In genomic region chr6:97282726-97283617, GRCh38 we compare ENCODE assay signal across 8 cellular contexts. TPM values are rescaled to one million over a fixed set of nuclear protein-coding genes. Genes with fewer than 3 reads are reported as not detected.
DNase-seq lines count a peak whose midpoint lies in the region; ATAC-seq and TF ChIP-seq lines count a peak whose summit lies in the region.

Gene MMS22L, minus strand, starts transcription at chr6:97283216. Its CDS starts 739 bp downstream, at chr6:97282477.

- H3K4me3 ChIP-seq in heart right ventricle (peak within 1 kb of the TSS; percentile 73 to 99 (median 92)), upper lobe of right lung (peak within 1 kb of the TSS; percentile 96)

- H3K9me3 ChIP-seq in heart right ventricle (no peaks in the 10 kb centered on the region), upper lobe of right lung (no peaks in the 10 kb centered on the region)

- H3K36me3 ChIP-seq in heart right ventricle (peaks cover 0 to 19% (median 0%) of the 10 kb centered on the region in 9 donors), upper lobe of right lung (no peaks in the 10 kb centered on the region)

- H3K27me3 Mint-ChIP-seq in activated naive CD8-positive, alpha-beta T cell treated with anti-CD3 and anti-CD28 coated beads, Interleukin-2, amount 50 U/mL, for 24 hours = no peaks in the 10 kb centered on the region

- H3K27ac Mint-ChIP-seq in activated naive CD8-positive, alpha-beta T cell treated with anti-CD3 and anti-CD28 coated beads, Interleukin-2, amount 50 U/mL, for 24 hours = peak within 1 kb of the TSS; percentile 85

- ATAC-seq in HG02852 (IDR thresholded peaks at IDR 0.05; ENCODE audit: unreplicated experiment) = peak; percentile 97
- peak; percentile 96 for ATAC-seq in activated naive CD8-positive, alpha-beta T cell treated with anti-CD3 and anti-CD28 coated beads, Interleukin-2, amount 50 U/mL, for 24 hours
- ATAC-seq in heart right ventricle = peak; percentile 99 to 100 (median 100)
- peak; percentile 99 for ATAC-seq in upper lobe of right lung

- TF ChIP-seq CTCF in GM13976 (IDR thresholded peaks at IDR 0.05; ENCODE audit: borderline replicate concordance, control extremely low read depth, extremely low read depth, insufficient read depth, missing control alignments) = no peak
- no peak for TF ChIP-seq CTCF in heart right ventricle (IDR thresholded peaks at IDR 0.05)
- no peak for TF ChIP-seq CTCF in upper lobe of right lung (IDR thresholded peaks at IDR 0.05)

- peak within 1 kb of the TSS; percentile 92 for H3K4me3 Mint-ChIP-seq in activated naive CD8-positive, alpha-beta T cell treated with anti-CD3 and anti-CD28 coated beads, Interleukin-2, amount 50 U/mL, for 24 hours

- WGBS in heart right ventricle, 2 donors = 0% methylated on average over 67 of the region's 67 CpGs

- H3K4me1 ChIP-seq in heart right ventricle (peaks cover 0 to 17% (median 9%) of the 10 kb centered on the region in 9 donors), upper lobe of right lung (peaks cover 7% of the 10 kb centered on the region)

- H3K27ac ChIP-seq in heart right ventricle (peak within 1 kb of the TSS in 9 of 10 donors; percentile 44 to 85 (median 57)), upper lobe of right lung (peak within 1 kb of the TSS; percentile 75)

- intact Hi-C loops in heart right ventricle (cut with DNase I) = loop anchor here in 1 of 10 donors (5.0 kb wide), 1 partner anchor 761 kb away; the partner anchor contains the start of gene UFL1
- intact Hi-C loops in posterior vena cava (cut with DNase I) = no loop called here
- intact Hi-C loops in upper lobe of right lung (cut with DNase I) = no loop called here

- peaks cover 23% of the 10 kb centered on the region for H3K36me3 Mint-ChIP-seq in activated naive CD8-positive, alpha-beta T cell treated with anti-CD3 and anti-CD28 coated beads, Interleukin-2, amount 50 U/mL, for 24 hours (ENCODE audit: low read depth)

- DNase-seq in GM13976 (ENCODE audit: low spot score) (peak; percentile 93), NCI-H1436 treated with DMSO at 0.1 percent for 48 hours (lab: John Stamatoyannopoulos, UW) (peak; percentile 74), T follicular helper cell (ENCODE audit: low read depth) (peak; percentile 90), heart right ventricle (peak; percentile 93 to 95), posterior vena cava (ENCODE audit: low spot score) (peak; percentile 99), upper lobe of right lung (peak; percentile 97)
- peak; percentile 93 for DNase-seq in activated naive CD8-positive, alpha-beta T cell treated with anti-CD3 and anti-CD28 coated beads, Interleukin-2, amount 50 U/mL, for 24 hours

- no peaks in the 10 kb centered on the region for H3K9me3 Mint-ChIP-seq in activated naive CD8-positive, alpha-beta T cell treated with anti-CD3 and anti-CD28 coated beads, Interleukin-2, amount 50 U/mL, for 24 hours

- H3K27me3 ChIP-seq in heart right ventricle = no peaks in the 10 kb centered on the region
- no peaks in the 10 kb centered on the region for H3K27me3 ChIP-seq in upper lobe of right lung

- H3K4me1 Mint-ChIP-seq in activated naive CD8-positive, alpha-beta T cell treated with anti-CD3 and anti-CD28 coated beads, Interleukin-2, amount 50 U/mL, for 24 hours = peaks cover 23% of the 10 kb centered on the region

- in situ Hi-C loops in GM13976 (cut with MboI; ENCODE audit: low sequenced_read_pairs, unreplicated experiment) = no loop called here

RNA-seq across cellular contexts. Expression of gene MMS22L, which starts in this region (rescaled TPM):
- 1 to 10 TPM; 1.6 to 5.1 (median 2.2) TPM for total RNA-seq in heart right ventricle
- polyA plus RNA-seq in heart right ventricle = under 1 TPM; 0.52 to 0.73 TPM
- 1 to 10 TPM; 8.4 to 9.2 TPM for total RNA-seq in posterior vena cava
- total RNA-seq in upper lobe of right lung = 6.8 TPM

Comparison
In these comparisons a context has a peak if more than half of its experiments do, and no peak if none do; other contexts are left out.
1. Peak in every context shown above with its lines: DNase-seq, ATAC-seq, H3K4me3 ChIP-seq and H3K27ac ChIP-seq.